In genomic region chr2:98533547-98533946, GRCh38 we compare ENCODE assay signal across 17 cellular contexts.
DNase-seq lines count a peak whose midpoint lies in the region; ATAC-seq and TF ChIP-seq lines count a peak whose summit lies in the region.
"Had no signal": no experiment of that assay in that cellular context is flagged by ENCODE, and none has a peak within 500 bp of the region (broad histone marks: within the 10 kb centered on the region; RNA-seq: fewer than 3 reads in every experiment).

No MANE protein-coding gene starts in this region.

- intact Hi-C loops in natural killer cell (cut with micrococcal nuclease) = no loop called here
- intact Hi-C loops in naive thymus-derived CD4-positive, alpha-beta T cell (cut with micrococcal nuclease) = no loop called here

- POLR2A ChIA-PET in naive thymus-derived CD4-positive, alpha-beta T cell (lab: Charles Lee) = no interaction called here

- H3K9me3 Mint-ChIP-seq in natural killer cell = no peaks in the 10 kb centered on the region
- no peaks in the 10 kb centered on the region for H3K9me3 Mint-ChIP-seq in natural killer cell treated with Interleukin-12 subunit alpha and Interleukin-12 subunit beta and Interleukin-15 and Interleukin-18, amount 100 ng/mL, for 72 hours
- no peaks in the 10 kb centered on the region for H3K9me3 Mint-ChIP-seq in activated T-helper 17 cell treated with anti-CD3 and anti-CD28 coated beads, Interleukin-2, amount 50 U/mL, for 72 hours
- H3K9me3 Mint-ChIP-seq in naive thymus-derived CD4-positive, alpha-beta T cell = no peaks in the 10 kb centered on the region
- no peaks in the 10 kb centered on the region for H3K9me3 Mint-ChIP-seq in immature natural killer cell
- H3K9me3 Mint-ChIP-seq: CD8-positive, alpha-beta memory T cell; HFFc6; IgD-negative memory B cell had no signal

- H3K27ac ChIP-seq in naive thymus-derived CD4-positive, alpha-beta T cell (ENCODE audit: low read depth, low read length) = no peak overlapping the region
- H3K27ac ChIP-seq: A549, C4-2B had no signal

- H3K4me3 Mint-ChIP-seq in natural killer cell (no peak overlapping the region), immature natural killer cell (no peak overlapping the region)
- no peak overlapping the region for H3K4me3 Mint-ChIP-seq in natural killer cell treated with Interleukin-12 subunit alpha and Interleukin-12 subunit beta and Interleukin-15 and Interleukin-18, amount 100 ng/mL, for 72 hours
- H3K4me3 Mint-ChIP-seq in activated T-helper 17 cell treated with anti-CD3 and anti-CD28 coated beads, Interleukin-2, amount 50 U/mL, for 72 hours = no peak overlapping the region
- H3K4me3 Mint-ChIP-seq in naive thymus-derived CD4-positive, alpha-beta T cell = no peak overlapping the region
- H3K4me3 Mint-ChIP-seq: CD8-positive, alpha-beta memory T cell; HFFc6; IgD-negative memory B cell had no signal

- H3K4me3 ChIP-seq in naive thymus-derived CD4-positive, alpha-beta T cell (ENCODE audit: low read length) = no peak overlapping the region
- H3K4me3 ChIP-seq: A549, GM12878 had no signal

- no peak for ATAC-seq in natural killer cell
- no peak for ATAC-seq in natural killer cell treated with Interleukin-12 subunit alpha and Interleukin-12 subunit beta and Interleukin-15 and Interleukin-18, amount 100 ng/mL, for 72 hours
- ATAC-seq in activated T-helper 17 cell treated with anti-CD3 and anti-CD28 coated beads, Interleukin-2, amount 50 U/mL, for 72 hours (replicated peaks) = no peak
- ATAC-seq in naive thymus-derived CD4-positive, alpha-beta T cell = no peak
- ATAC-seq in GM21619 (IDR thresholded peaks at IDR 0.05; ENCODE audit: unreplicated experiment) = no peak
- ATAC-seq: A549, GM12878 had no signal

- DNase-seq in natural killer cell = no peak
- DNase-seq in natural killer cell treated with Interleukin-12 subunit alpha and Interleukin-12 subunit beta and Interleukin-15 and Interleukin-18, amount 100 ng/mL, for 72 hours (ENCODE audit: low spot score) = no peak
- no peak for DNase-seq in naive thymus-derived CD4-positive, alpha-beta T cell
- no peak for DNase-seq in immature natural killer cell
- DNase-seq in DMS 273 (lab: John Stamatoyannopoulos, UW; ENCODE audit: unreplicated experiment) = no peak
- DNase-seq: BE2C; Caco-2; CD8-positive, alpha-beta memory T cell; DMS53; HCEC 1CT; HFFc6 had no signal

- no peaks in the 10 kb centered on the region for H3K9me3 ChIP-seq in naive thymus-derived CD4-positive, alpha-beta T cell (ENCODE audit: control insufficient read depth in 2 of 3, low read length in 3 of 3)
- H3K9me3 ChIP-seq: A549, BE2C, Caco-2 had no signal

- no peaks in the 10 kb centered on the region for H3K4me1 ChIP-seq in naive thymus-derived CD4-positive, alpha-beta T cell (ENCODE audit: control insufficient read depth in 2 of 2, insufficient read depth in 2 of 2, low read length in 2 of 2)
- H3K4me1 ChIP-seq: A549, BE2C, Caco-2 had no signal

- H3K27me3 Mint-ChIP-seq in natural killer cell (ENCODE audit: low read depth in 2 of 2) (no peaks in the 10 kb centered on the region), immature natural killer cell (ENCODE audit: low read depth in 3 of 3) (peaks cover 0 to 2% (median 0%) of the 10 kb centered on the region in 3 donors)
- H3K27me3 Mint-ChIP-seq in natural killer cell treated with Interleukin-12 subunit alpha and Interleukin-12 subunit beta and Interleukin-15 and Interleukin-18, amount 100 ng/mL, for 72 hours = no peaks in the 10 kb centered on the region
- no peaks in the 10 kb centered on the region for H3K27me3 Mint-ChIP-seq in activated T-helper 17 cell treated with anti-CD3 and anti-CD28 coated beads, Interleukin-2, amount 50 U/mL, for 72 hours
- no peaks in the 10 kb centered on the region for H3K27me3 Mint-ChIP-seq in naive thymus-derived CD4-positive, alpha-beta T cell
- H3K27me3 Mint-ChIP-seq: CD8-positive, alpha-beta memory T cell; IgD-negative memory B cell had no signal

- H3K27ac Mint-ChIP-seq in natural killer cell (peak overlapping the region; percentile 49 to 57), immature natural killer cell (peak overlapping the region in 3 of 6 donors; percentile 4 to 27 (median 27))
- peak overlapping the region in 1 of 2 donors; percentile 36 for H3K27ac Mint-ChIP-seq in natural killer cell treated with Interleukin-12 subunit alpha and Interleukin-12 subunit beta and Interleukin-15 and Interleukin-18, amount 100 ng/mL, for 72 hours
- H3K27ac Mint-ChIP-seq in activated T-helper 17 cell treated with anti-CD3 and anti-CD28 coated beads, Interleukin-2, amount 50 U/mL, for 72 hours = peak overlapping the region; percentile 29
- peak overlapping the region in 6 of 9 donors; percentile 6 to 53 (median 12) for H3K27ac Mint-ChIP-seq in naive thymus-derived CD4-positive, alpha-beta T cell
- H3K27ac Mint-ChIP-seq: HFFc6, IgD-negative memory B cell had no signal

- H3K36me3 Mint-ChIP-seq in natural killer cell = peaks cover 17% of the 10 kb centered on the region
- peaks cover 26% of the 10 kb centered on the region for H3K36me3 Mint-ChIP-seq in natural killer cell treated with Interleukin-12 subunit alpha and Interleukin-12 subunit beta and Interleukin-15 and Interleukin-18, amount 100 ng/mL, for 72 hours
- peaks cover 76% of the 10 kb centered on the region for H3K36me3 Mint-ChIP-seq in activated T-helper 17 cell treated with anti-CD3 and anti-CD28 coated beads, Interleukin-2, amount 50 U/mL, for 72 hours (ENCODE audit: low read depth)
- H3K36me3 Mint-ChIP-seq in naive thymus-derived CD4-positive, alpha-beta T cell = peaks cover 7 to 44% (median 19%) of the 10 kb centered on the region in 5 donors
- H3K36me3 Mint-ChIP-seq in immature natural killer cell = peaks cover 17 to 35% (median 28%) of the 10 kb centered on the region in 3 donors

- no peak for TF ChIP-seq CTCF in natural killer cell (IDR thresholded peaks at IDR 0.05)

- H3K36me3 ChIP-seq in naive thymus-derived CD4-positive, alpha-beta T cell (ENCODE audit: control insufficient read depth in 2 of 3, insufficient read depth in 3 of 3, low read length in 3 of 3) = peaks cover 0 to 53% (median 11%) of the 10 kb centered on the region in 3 experiments
- H3K36me3 ChIP-seq: BE2C had no signal

- no peaks in the 10 kb centered on the region for H3K27me3 ChIP-seq in naive thymus-derived CD4-positive, alpha-beta T cell (ENCODE audit: control insufficient read depth in 2 of 2, insufficient read depth in 2 of 2, low read length in 2 of 2)
- H3K27me3 ChIP-seq: BE2C had no signal

- CTCF ChIA-PET in naive thymus-derived CD4-positive, alpha-beta T cell (lab: Charles Lee) = interaction anchor here (1.7 kb wide), 1 partner anchor 121 kb away, joined by 7 read pairs; no protein-coding TSS in a partner anchor

- H3K4me1 Mint-ChIP-seq in natural killer cell (peaks cover 31 to 46% of the 10 kb centered on the region in 2 donors), immature natural killer cell (peaks cover 4 to 41% of the 10 kb centered on the region in 2 donors)
- peaks cover 7 to 11% of the 10 kb centered on the region in 2 donors for H3K4me1 Mint-ChIP-seq in natural killer cell treated with Interleukin-12 subunit alpha and Interleukin-12 subunit beta and Interleukin-15 and Interleukin-18, amount 100 ng/mL, for 72 hours (ENCODE audit: low read depth in 2 of 2)
- peaks cover 6% of the 10 kb centered on the region for H3K4me1 Mint-ChIP-seq in activated T-helper 17 cell treated with anti-CD3 and anti-CD28 coated beads, Interleukin-2, amount 50 U/mL, for 72 hours
- H3K4me1 Mint-ChIP-seq in naive thymus-derived CD4-positive, alpha-beta T cell = peaks cover 6 to 21% (median 10%) of the 10 kb centered on the region in 7 donors
- H3K4me1 Mint-ChIP-seq: IgD-negative memory B cell had no signal
